Comparison of ENCODE assay signal across 1 cellular context in genomic region chr18:54828986-54829385, GRCh38.
TF ChIP-seq lines count a peak whose summit lies in the region.

No MANE protein-coding gene starts in this region.

TF ChIP-seq in GM23338, 12 proteins besides CTCF, POLR2A, EP300 and RAD21 (continued from another document):
- TF ChIP-seq ZNF462 (CRISPR knock-in tag; IDR thresholded peaks at IDR 0.05), result no peak
